ENCODE assay signal across 8 cellular contexts in genomic region chr21:42009018-42009830, GRCh38. TPM values are rescaled to one million over a fixed set of nuclear protein-coding genes. Genes with fewer than 3 reads are reported as not detected.
DNase-seq lines count a peak whose midpoint lies in the region; ATAC-seq lines count a peak whose summit lies in the region.

No MANE protein-coding gene starts in this region.

- ATAC-seq in GM19023 (IDR thresholded peaks at IDR 0.05; ENCODE audit: unreplicated experiment), result peak; percentile 19
- peak; percentile 31 for ATAC-seq in HG03439 (IDR thresholded peaks at IDR 0.05; ENCODE audit: unreplicated experiment)
- ATAC-seq in right cardiac atrium, result peak; percentile 26 to 54

- intact Hi-C loops in right cardiac atrium (cut with DNase I), result loop anchor here in 3 of 4 donors (5.0 to 10.0 kb wide), 3 partner anchors 54 to 134 kb away; partner anchors contain the start of genes C2CD2 (in 3 of the 3) and PRDM15 (in 1 of the 3)

- DNase-seq in C1 segment of cervical spinal cord (lab: John Stamatoyannopoulos, UW), result peak in 8 of 14 donors; percentile 24 to 83 (median 67)
- peak; percentile 9 for DNase-seq in SKM-1 (lab: John Stamatoyannopoulos, UW; ENCODE audit: unreplicated experiment)
- DNase-seq in right cardiac atrium, result peak; percentile 58 to 84 (median 79)
- DNase-seq in renal cortical epithelial cell (ENCODE audit: low read depth), result peak; percentile 59
- DNase-seq in NCI-H1694 (lab: John Stamatoyannopoulos, UW), result no peak

- 0 to 1% (median 1%) methylated on average over 60 to 86 of the region's 86 CpGs for WGBS in adipose tissue, 3 donors
- under 1% methylated on average over 86 of the region's 86 CpGs for WGBS in right cardiac atrium

- no peaks in the 10 kb centered on the region for H3K4me1 ChIP-seq in right cardiac atrium (ENCODE audit: control insufficient read depth, insufficient read depth, low read length)

- no peaks in the 10 kb centered on the region for H3K27me3 ChIP-seq in right cardiac atrium (ENCODE audit: control insufficient read depth, insufficient read depth)

- peak overlapping the region; percentile 53 for H3K4me3 ChIP-seq in right cardiac atrium (ENCODE audit: low read length)

- H3K9me3 ChIP-seq in right cardiac atrium (ENCODE audit: control insufficient read depth, low read length), result no peaks in the 10 kb centered on the region

- peak overlapping the region; percentile 97 for H3K27ac ChIP-seq in adipose tissue (ENCODE audit: low read depth, low read length)
- H3K27ac ChIP-seq in right cardiac atrium (ENCODE audit: low read length), result peak overlapping the region; percentile 67

RNA-seq across cellular contexts. Expression of gene ZBTB21, which starts 0.9 kb away (rescaled TPM):
- polyA plus RNA-seq in adipose tissue (10 to 100 TPM in 1 of 3 donors, 1 to 10 TPM in 2; 1.9 to 11.0 (median 8.4) TPM), right cardiac atrium (2.6 TPM)
- total RNA-seq in right cardiac atrium (10 to 100 TPM in 2 of 4 donors, 1 to 10 TPM in 2; 6.8 to 15.2 (median 8.9) TPM), renal cortical epithelial cell (4.5 and 9.0 TPM in 2 replicates)

RNA-seq across cellular contexts. Expression of gene C2CD2, which starts 55.4 kb away (rescaled TPM):
- polyA plus RNA-seq in adipose tissue, result 10 to 100 TPM in 2 of 3 donors, 1 to 10 TPM in 1; 9.1 to 52.1 (median 14.8) TPM
- 10 to 100 TPM in 1 of 4 donors, 1 to 10 TPM in 3; 8.0 to 10.0 (median 8.4) TPM for total RNA-seq in right cardiac atrium
- 6.2 TPM for polyA plus RNA-seq in right cardiac atrium
- 17.9 and 30.7 TPM in 2 replicates for total RNA-seq in renal cortical epithelial cell
